ENCODE assay signal across 15 cellular contexts in the genomic region with DNA sequence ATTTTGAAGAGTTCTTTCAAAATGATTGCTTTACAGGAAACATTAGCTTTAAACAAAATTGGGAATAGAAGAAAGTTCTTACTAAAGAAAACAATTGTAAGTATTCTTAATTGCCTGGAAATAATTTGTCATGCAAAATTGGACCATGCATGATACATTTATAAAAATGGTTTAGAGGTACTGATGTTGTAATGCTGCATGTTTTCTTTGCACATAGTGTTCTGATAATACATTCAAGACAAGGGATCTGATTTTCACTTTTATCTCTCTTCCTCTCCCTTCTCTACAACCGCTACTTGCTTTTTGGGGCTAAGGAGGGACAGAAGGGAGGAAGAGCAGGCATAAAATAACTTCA.
DNase-seq lines count a peak whose midpoint lies in the region; ATAC-seq and TF ChIP-seq lines count a peak whose summit lies in the region.
"Had no signal": no experiment of that assay in that cellular context is flagged by ENCODE, and none has a peak within 500 bp of the region (broad histone marks: within the 10 kb centered on the region; RNA-seq: fewer than 3 reads in every experiment).

No MANE protein-coding gene starts in this region.

- H3K27ac ChIP-seq in left ventricle myocardium inferior (replicated peaks) = peak overlapping the region; percentile 50
- H3K27ac ChIP-seq in right atrium auricular region = peak overlapping the region in 1 of 2 donors; percentile 43
- peak overlapping the region in 3 of 4 donors; percentile 13 to 42 (median 40) for H3K27ac ChIP-seq in esophagus muscularis mucosa (replicated peaks in 1 of 4)
- H3K27ac ChIP-seq in Peyer's patch = no peak overlapping the region
- H3K27ac ChIP-seq: BLaER1 treated with 17β-estradiol and CSF1 and Interleukin-3, amounts not matched to agents 10 nM and 100 nM; HL-60 had no signal

- H3K36me3 ChIP-seq in left ventricle myocardium inferior (no peaks in the 10 kb centered on the region), right atrium auricular region (no peaks in the 10 kb centered on the region), esophagus muscularis mucosa (no peaks in the 10 kb centered on the region), Peyer's patch (no peaks in the 10 kb centered on the region)
- H3K36me3 ChIP-seq: BLaER1 treated with 17β-estradiol and CSF1 and Interleukin-3, amounts not matched to agents 10 nM and 100 nM had no signal

- peaks cover 8% of the 10 kb centered on the region for H3K9me3 Mint-ChIP-seq in activated T-helper 1 cell treated with anti-CD3 and anti-CD28 coated beads, Interleukin-12 subunit alpha, Interleukin-12 subunit beta, Interleukin-2, Interleukin-4 antibody, amounts not matched to agents 30 ng/mL and 10 ng/mL and 1 ng/mL, durations not matched to agents 14 hours and 24 hours and 36 hours

- H3K4me1 Mint-ChIP-seq in activated T-helper 1 cell treated with anti-CD3 and anti-CD28 coated beads, Interleukin-12 subunit alpha, Interleukin-12 subunit beta, Interleukin-2, Interleukin-4 antibody, amounts not matched to agents 30 ng/mL and 10 ng/mL and 1 ng/mL, durations not matched to agents 14 hours and 24 hours and 36 hours (ENCODE audit: low read depth) = no peaks in the 10 kb centered on the region

- H3K4me3 ChIP-seq in left ventricle myocardium inferior (no peak overlapping the region), right atrium auricular region (no peak overlapping the region), esophagus muscularis mucosa (no peak overlapping the region), Peyer's patch (no peak overlapping the region)
- H3K4me3 ChIP-seq: BLaER1 treated with 17β-estradiol and CSF1 and Interleukin-3, amounts not matched to agents 10 nM and 100 nM had no signal

- WGBS in esophagus muscularis mucosa = 75% methylated on average over 1 of the region's 1 CpG

- TF ChIP-seq POLR2A in esophagus muscularis mucosa (IDR thresholded peaks at IDR 0.05; ENCODE audit: low read depth) (no peak), Peyer's patch (IDR thresholded peaks at IDR 0.05) (no peak)

- no peaks in the 10 kb centered on the region for H3K36me3 Mint-ChIP-seq in activated T-helper 1 cell treated with anti-CD3 and anti-CD28 coated beads, Interleukin-12 subunit alpha, Interleukin-12 subunit beta, Interleukin-2, Interleukin-4 antibody, amounts not matched to agents 30 ng/mL and 10 ng/mL and 1 ng/mL, durations not matched to agents 14 hours and 24 hours and 36 hours (ENCODE audit: low read depth)

- H3K9me3 ChIP-seq in left ventricle myocardium inferior (replicated peaks) (peaks cover 4% of the 10 kb centered on the region), right atrium auricular region (no peaks in the 10 kb centered on the region), esophagus muscularis mucosa (no peaks in the 10 kb centered on the region), Peyer's patch (no peaks in the 10 kb centered on the region)

- intact Hi-C loops in left ventricle myocardium inferior (cut with micrococcal nuclease) (no loop called here), esophagus muscularis mucosa (cut with DNase I) (no loop called here)
- intact Hi-C loops in activated T-helper 1 cell treated with anti-CD3 and anti-CD28 coated beads, Interleukin-12 subunit alpha, Interleukin-12 subunit beta, Interleukin-2, Interleukin-4 antibody, amounts not matched to agents 30 ng/mL and 10 ng/mL and 1 ng/mL, durations not matched to agents 14 hours and 24 hours and 36 hours (cut with micrococcal nuclease) = no loop called here

- no peak overlapping the region for H3K27ac Mint-ChIP-seq in activated T-helper 1 cell treated with anti-CD3 and anti-CD28 coated beads, Interleukin-12 subunit alpha, Interleukin-12 subunit beta, Interleukin-2, Interleukin-4 antibody, amounts not matched to agents 30 ng/mL and 10 ng/mL and 1 ng/mL, durations not matched to agents 14 hours and 24 hours and 36 hours

- H3K4me1 ChIP-seq in left ventricle myocardium inferior (peaks cover 13% of the 10 kb centered on the region), right atrium auricular region (peaks cover 0 to 10% of the 10 kb centered on the region in 2 donors), esophagus muscularis mucosa (peaks cover 0 to 14% (median 6%) of the 10 kb centered on the region in 4 donors), Peyer's patch (no peaks in the 10 kb centered on the region)
- H3K4me1 ChIP-seq: BLaER1 treated with 17β-estradiol and CSF1 and Interleukin-3, amounts not matched to agents 10 nM and 100 nM had no signal

- H3K27me3 ChIP-seq in left ventricle myocardium inferior (ENCODE audit: low read depth) = no peaks in the 10 kb centered on the region
- H3K27me3 ChIP-seq in right atrium auricular region = no peaks in the 10 kb centered on the region
- no peaks in the 10 kb centered on the region for H3K27me3 ChIP-seq in esophagus muscularis mucosa
- H3K27me3 ChIP-seq in Peyer's patch = no peaks in the 10 kb centered on the region
- H3K27me3 ChIP-seq: BLaER1 treated with 17β-estradiol and CSF1 and Interleukin-3, amounts not matched to agents 10 nM and 100 nM had no signal

- TF ChIP-seq CTCF in left ventricle myocardium inferior (IDR thresholded peaks at IDR 0.05; ENCODE audit: borderline replicate concordance) (no peak), right atrium auricular region (IDR thresholded peaks at IDR 0.05) (no peak), esophagus muscularis mucosa (IDR thresholded peaks at IDR 0.05) (no peak), omental fat pad (IDR thresholded peaks at IDR 0.05) (no peak), Peyer's patch (IDR thresholded peaks at IDR 0.05) (no peak)

- ATAC-seq in omental fat pad (ENCODE audit: low FRiP score) = peak; percentile 75

- no peak for DNase-seq in left ventricle myocardium inferior
- DNase-seq in right atrium auricular region (ENCODE audit: low spot score) = no peak
- DNase-seq in esophagus muscularis mucosa (ENCODE audit: extremely low spot score) = no peak
- no peak for DNase-seq in omental fat pad (ENCODE audit: low spot score)
- no peak for DNase-seq in retina
- no peak for DNase-seq in activated T-helper 1 cell treated with anti-CD3 and anti-CD28 coated beads, Interleukin-12 subunit alpha, Interleukin-12 subunit beta, Interleukin-2, Interleukin-4 antibody, amounts not matched to agents 30 ng/mL and 10 ng/mL and 1 ng/mL, durations not matched to agents 14 hours and 24 hours and 36 hours (ENCODE audit: low spot score)
- DNase-seq in Peyer's patch = no peak
- DNase-seq in dedifferentiated amniotic fluid mesenchymal stem cell (ENCODE audit: extremely low spot score) = no peak
- DNase-seq: DMS79 treated with DMSO at 0.1 percent for 48 hours, KBM-7, NCI-H1436 treated with DMSO at 0.1 percent for 48 hours, NCI-H510A treated with DMSO at 0.1 percent for 48 hours, NCI-H82 had no signal

- no peak for TF ChIP-seq EP300 in esophagus muscularis mucosa (IDR thresholded peaks at IDR 0.05)

- no peaks in the 10 kb centered on the region for H3K27me3 Mint-ChIP-seq in activated T-helper 1 cell treated with anti-CD3 and anti-CD28 coated beads, Interleukin-12 subunit alpha, Interleukin-12 subunit beta, Interleukin-2, Interleukin-4 antibody, amounts not matched to agents 30 ng/mL and 10 ng/mL and 1 ng/mL, durations not matched to agents 14 hours and 24 hours and 36 hours (ENCODE audit: insufficient read depth)

- no peak overlapping the region for H3K4me3 Mint-ChIP-seq in activated T-helper 1 cell treated with anti-CD3 and anti-CD28 coated beads, Interleukin-12 subunit alpha, Interleukin-12 subunit beta, Interleukin-2, Interleukin-4 antibody, amounts not matched to agents 30 ng/mL and 10 ng/mL and 1 ng/mL, durations not matched to agents 14 hours and 24 hours and 36 hours

Comparison
In these comparisons a context has a peak if more than half of its experiments do, and no peak if none do; other contexts are left out.
1. H3K27ac ChIP-seq: peak in left ventricle myocardium inferior (single experiment) and esophagus muscularis mucosa (3 of 4); none in Peyer's patch (0 of 4).